21 cellular contexts compared by ENCODE assay signal in genomic region chr9:40913928-40914673, GRCh38.
DNase-seq lines count a peak whose midpoint lies in the region; ATAC-seq and TF ChIP-seq lines count a peak whose summit lies in the region.
"Had no signal": no experiment of that assay in that cellular context is flagged by ENCODE, and none has a peak within 500 bp of the region (broad histone marks: within the 10 kb centered on the region; RNA-seq: fewer than 3 reads in every experiment).

No MANE protein-coding gene starts in this region.

- H3K9me3 Mint-ChIP-seq in osteocyte (ENCODE audit: unreplicated experiment), result peaks cover 69% of the 10 kb centered on the region
- H3K9me3 Mint-ChIP-seq in activated T-cell treated with anti-CD3 and anti-CD28 coated beads, Interleukin-2, amount 50 U/mL, for 72 hours, result peaks cover 24 to 51% of the 10 kb centered on the region in 2 donors

- ATAC-seq in right cardiac atrium (peak; percentile 6 to 29), gastroesophageal sphincter (peak; percentile 32), aorta (ENCODE audit: low FRiP score) (peak; percentile 59)
- ATAC-seq in activated T-cell treated with anti-CD3 and anti-CD28 coated beads, Interleukin-2, amount 50 U/mL, for 72 hours (replicated peaks in 1 of 2), result no peak
- ATAC-seq: GM12878, HCT116, Panc1 had no signal

- H2AK5ac ChIP-seq in mesenchymal stem cell (ENCODE audit: low read length, severe bottlenecking), result no peak overlapping the region

- DNase-seq in right cardiac atrium, result no peak
- DNase-seq in right atrium auricular region (ENCODE audit: low spot score), result no peak
- peak; percentile 53 for DNase-seq in osteocyte (ENCODE audit: extremely low spot score, unreplicated experiment)
- DNase-seq in aorta, result no peak
- no peak for DNase-seq in hepatic stellate cell (ENCODE audit: low spot score)
- DNase-seq in activated T-cell treated with anti-CD3 and anti-CD28 coated beads, Interleukin-2, amount 50 U/mL, for 72 hours, result no peak
- DNase-seq in mesenchymal stem cell, result no peak
- DNase-seq: Caco-2; CD4-positive, alpha-beta T cell; EL; GM23248; KBM-7; NCI-H1105; NCI-H2081; NCI-H2171 treated with DMSO at 0.1 percent for 48 hours; NCI-H446 treated with DMSO at 0.1 percent for 48 hours; NCI-H69 had no signal

- no peaks in the 10 kb centered on the region for H3K4me1 Mint-ChIP-seq in osteocyte (ENCODE audit: unreplicated experiment)
- H3K4me1 Mint-ChIP-seq in activated T-cell treated with anti-CD3 and anti-CD28 coated beads, Interleukin-2, amount 50 U/mL, for 72 hours (ENCODE audit: low read depth), result no peaks in the 10 kb centered on the region

- no peak overlapping the region for H2AFZ ChIP-seq in mesenchymal stem cell (ENCODE audit: low read depth, low read length)
- H2AFZ ChIP-seq: GM23248 had no signal

- H2BK5ac ChIP-seq in mesenchymal stem cell (ENCODE audit: low read depth, low read length, poor library complexity, severe bottlenecking), result no peak overlapping the region

- H2BK120ac ChIP-seq in mesenchymal stem cell (ENCODE audit: low read depth, low read length), result no peak overlapping the region

- H3K4me3 ChIP-seq in right cardiac atrium (ENCODE audit: low read length), result no peak overlapping the region
- H3K4me3 ChIP-seq in right atrium auricular region, result no peak overlapping the region
- no peak overlapping the region for H3K4me3 ChIP-seq in gastroesophageal sphincter
- no peak overlapping the region for H3K4me3 ChIP-seq in aorta (ENCODE audit: low read length in 2 of 2)
- H3K4me3 ChIP-seq in mesenchymal stem cell (ENCODE audit: insufficient read depth in 1 of 2, low read depth in 1 of 2, low read length in 2 of 2), result no peak overlapping the region
- H3K4me3 ChIP-seq: GM12878, GM23248 had no signal

- no peak overlapping the region for H3K4me2 ChIP-seq in mesenchymal stem cell (ENCODE audit: low read length, poor library complexity, severe bottlenecking)

- H3K18ac ChIP-seq in mesenchymal stem cell (ENCODE audit: low read depth in 1 of 2, low read length in 2 of 2), result no peak overlapping the region

- TF ChIP-seq EP300 in gastroesophageal sphincter (IDR thresholded peaks at IDR 0.05), result no peak

- H3K4ac ChIP-seq in mesenchymal stem cell (ENCODE audit: low read depth in 1 of 2, low read length in 2 of 2), result no peak overlapping the region

- H3K79me1 ChIP-seq in mesenchymal stem cell (replicated peaks; ENCODE audit: low read length, poor library complexity, severe bottlenecking), result no peaks in the 10 kb centered on the region

- H3K23ac ChIP-seq in mesenchymal stem cell (ENCODE audit: low read length in 2 of 2), result no peak overlapping the region

- H3K27me3 ChIP-seq in right cardiac atrium (ENCODE audit: control insufficient read depth, insufficient read depth) (no peaks in the 10 kb centered on the region), right atrium auricular region (no peaks in the 10 kb centered on the region), gastroesophageal sphincter (no peaks in the 10 kb centered on the region), aorta (ENCODE audit: control insufficient read depth in 1 of 2, insufficient read depth in 2 of 2, low read length in 1 of 2) (no peaks in the 10 kb centered on the region), mesenchymal stem cell (ENCODE audit: control insufficient read depth in 1 of 2, insufficient read depth in 1 of 2, low read length in 2 of 2) (peaks cover 0 to 18% of the 10 kb centered on the region in 2 experiments)

- H3K27ac ChIP-seq in right cardiac atrium (ENCODE audit: low read length) (no peak overlapping the region), right atrium auricular region (no peak overlapping the region), gastroesophageal sphincter (no peak overlapping the region), aorta (ENCODE audit: low read depth in 1 of 2, low read length in 2 of 2) (no peak overlapping the region), mesenchymal stem cell (ENCODE audit: low read length, poor library complexity, severe bottlenecking) (no peak overlapping the region)
- H3K27ac ChIP-seq: GM23248 had no signal

- no peak overlapping the region for H3K14ac ChIP-seq in mesenchymal stem cell (ENCODE audit: low read length in 2 of 2)

- H3K36me3 ChIP-seq in right atrium auricular region (no peaks in the 10 kb centered on the region), gastroesophageal sphincter (peaks cover 0 to 20% of the 10 kb centered on the region in 2 donors), aorta (ENCODE audit: control insufficient read depth in 1 of 2, insufficient read depth in 2 of 2, low read length in 1 of 2) (no peaks in the 10 kb centered on the region), mesenchymal stem cell (ENCODE audit: control insufficient read depth in 1 of 2, insufficient read depth in 2 of 2, low read depth in 1 of 2, low read length in 2 of 2) (no peaks in the 10 kb centered on the region)

- no peak overlapping the region for H2BK12ac ChIP-seq in mesenchymal stem cell (ENCODE audit: low read length in 2 of 2)

- no peak overlapping the region for H3K4me3 Mint-ChIP-seq in osteocyte (ENCODE audit: unreplicated experiment)
- no peak overlapping the region for H3K4me3 Mint-ChIP-seq in activated T-cell treated with anti-CD3 and anti-CD28 coated beads, Interleukin-2, amount 50 U/mL, for 72 hours
- H3K4me3 Mint-ChIP-seq: CD4-positive, alpha-beta T cell had no signal

- H4K91ac ChIP-seq in mesenchymal stem cell (ENCODE audit: low read length), result no peak overlapping the region

- no peak overlapping the region for H3K27ac Mint-ChIP-seq in osteocyte (ENCODE audit: unreplicated experiment)
- H3K27ac Mint-ChIP-seq in activated T-cell treated with anti-CD3 and anti-CD28 coated beads, Interleukin-2, amount 50 U/mL, for 72 hours, result no peak overlapping the region
- H3K27ac Mint-ChIP-seq: CD4-positive, alpha-beta T cell had no signal

- H4K8ac ChIP-seq in mesenchymal stem cell (ENCODE audit: low read length), result no peak overlapping the region

- H3K36me3 Mint-ChIP-seq in osteocyte (ENCODE audit: unreplicated experiment), result peaks cover 9% of the 10 kb centered on the region
- H3K36me3 Mint-ChIP-seq in activated T-cell treated with anti-CD3 and anti-CD28 coated beads, Interleukin-2, amount 50 U/mL, for 72 hours (ENCODE audit: insufficient read depth in 2 of 2), result peaks cover 42 to 44% of the 10 kb centered on the region in 2 donors

- intact Hi-C loops in right cardiac atrium (cut with DNase I), result no loop called here
- intact Hi-C loops in aorta (cut with DNase I), result no loop called here

- WGBS in right cardiac atrium, result 52% methylated on average over 8 of the region's 8 CpGs
- WGBS in gastroesophageal sphincter (ENCODE audit: low coverage in 1 of 2), 2 donors, result 51 to 53% methylated on average over 8 of the region's 8 CpGs
- WGBS in aorta, 2 donors, result 59 to 65% methylated on average over 8 of the region's 8 CpGs
- 42% methylated on average over 8 of the region's 8 CpGs for WGBS in mesenchymal stem cell

- H3K9ac ChIP-seq in mesenchymal stem cell (ENCODE audit: low read length), result no peak overlapping the region
- H3K9ac ChIP-seq: GM23248 had no signal

- H2BK15ac ChIP-seq in mesenchymal stem cell (ENCODE audit: low read depth, poor library complexity, severe bottlenecking), result no peak overlapping the region

- H3K4me1 ChIP-seq in right cardiac atrium (ENCODE audit: control insufficient read depth, insufficient read depth, low read length) (no peaks in the 10 kb centered on the region), right atrium auricular region (no peaks in the 10 kb centered on the region), gastroesophageal sphincter (no peaks in the 10 kb centered on the region), aorta (ENCODE audit: control insufficient read depth in 1 of 2, insufficient read depth in 2 of 2, low read length in 2 of 2) (no peaks in the 10 kb centered on the region), mesenchymal stem cell (ENCODE audit: control insufficient read depth, insufficient read depth, low read depth, low read length) (no peaks in the 10 kb centered on the region)
- H3K4me1 ChIP-seq: Caco-2 had no signal

- TF ChIP-seq CTCF in right atrium auricular region (IDR thresholded peaks at IDR 0.05) (no peak), gastroesophageal sphincter (IDR thresholded peaks at IDR 0.05) (no peak), osteocyte (IDR thresholded peaks at IDR 0.05) (no peak)

- no peaks in the 10 kb centered on the region for H3K27me3 Mint-ChIP-seq in osteocyte (ENCODE audit: unreplicated experiment)
- no peaks in the 10 kb centered on the region for H3K27me3 Mint-ChIP-seq in activated T-cell treated with anti-CD3 and anti-CD28 coated beads, Interleukin-2, amount 50 U/mL, for 72 hours (ENCODE audit: low read depth)

- peaks cover 10% of the 10 kb centered on the region for H3K9me3 ChIP-seq in right cardiac atrium (ENCODE audit: control insufficient read depth, low read length)
- H3K9me3 ChIP-seq in right atrium auricular region, result peaks cover 32 to 91% of the 10 kb centered on the region in 2 donors
- H3K9me3 ChIP-seq in gastroesophageal sphincter, result peaks cover 11 to 94% (median 16%) of the 10 kb centered on the region in 3 donors
- H3K9me3 ChIP-seq in aorta (ENCODE audit: control insufficient read depth, low read length), result peaks cover 42% of the 10 kb centered on the region
- peaks cover 69% of the 10 kb centered on the region for H3K9me3 ChIP-seq in mesenchymal stem cell (ENCODE audit: control insufficient read depth, low read length)
- H3K9me3 ChIP-seq: Caco-2 had no signal

- no peak for TF ChIP-seq POLR2A in gastroesophageal sphincter (IDR thresholded peaks at IDR 0.05)

Comparison
In these comparisons a context has a peak if more than half of its experiments do, and no peak if none do; other contexts are left out.
1. ATAC-seq: peak in right cardiac atrium (2 of 2), gastroesophageal sphincter (single experiment) and aorta (single experiment); none in activated T-cell treated with anti-CD3 and anti-CD28 coated beads, Interleukin-2, amount 50 U/mL, for 72 hours (0 of 2).